14 cellular contexts compared by ENCODE assay signal in genomic region chr22:35102663-35103062, GRCh38. TPM values are rescaled to one million over a fixed set of nuclear protein-coding genes. Genes with fewer than 3 reads are reported as not detected.
DNase-seq lines count a peak whose midpoint lies in the region; ATAC-seq and TF ChIP-seq lines count a peak whose summit lies in the region.
"Had no signal": no experiment of that assay in that cellular context is flagged by ENCODE, and none has a peak within 500 bp of the region (broad histone marks: within the 10 kb centered on the region; RNA-seq: fewer than 3 reads in every experiment).

No MANE protein-coding gene starts in this region.

- no peak for TF ChIP-seq CTCF in Caco-2 (IDR thresholded peaks at IDR 0.05; ENCODE audit: insufficient read depth in 1 of 2, low read depth in 1 of 2, low read length in 1 of 2, severe bottlenecking in 1 of 2, unreplicated experiment in 1 of 2)
- no peak for TF ChIP-seq CTCF in BE2C (IDR thresholded peaks at IDR 0.05; ENCODE audit: low read depth, low read length)
- no peak for TF ChIP-seq CTCF in uterus (IDR thresholded peaks at IDR 0.05)

- H3K36me3 Mint-ChIP-seq in Caco-2 (ENCODE audit: insufficient read depth, unreplicated experiment) = no peaks in the 10 kb centered on the region
- H3K36me3 Mint-ChIP-seq: CD14-positive monocyte, memory B cell had no signal

- TF ChIP-seq POLR2A in uterus (IDR thresholded peaks at IDR 0.05) = no peak

- H3K4me3 ChIP-seq in Caco-2 (ENCODE audit: low read depth, low read length) = no peak overlapping the region
- no peak overlapping the region for H3K4me3 ChIP-seq in BE2C (ENCODE audit: low read depth, low read length)
- no peak overlapping the region for H3K4me3 ChIP-seq in uterus

- H3K4me3 Mint-ChIP-seq in Caco-2 (ENCODE audit: unreplicated experiment) = no peak overlapping the region
- H3K4me3 Mint-ChIP-seq: CD14-positive monocyte, memory B cell had no signal

- no peak overlapping the region for H3K27ac Mint-ChIP-seq in Caco-2 (ENCODE audit: unreplicated experiment)
- H3K27ac Mint-ChIP-seq: CD14-positive monocyte, memory B cell had no signal

- H3K27me3 Mint-ChIP-seq in Caco-2 (ENCODE audit: insufficient read depth, unreplicated experiment) = peaks cover under 1% of the 10 kb centered on the region

- H3K4me1 ChIP-seq in Caco-2 = no peaks in the 10 kb centered on the region
- H3K4me1 ChIP-seq in BE2C = no peaks in the 10 kb centered on the region
- no peaks in the 10 kb centered on the region for H3K4me1 ChIP-seq in uterus

- intact Hi-C loops in Caco-2 (cut with micrococcal nuclease; ENCODE audit: unreplicated experiment) = no loop called here
- intact Hi-C loops in uterus (cut with DNase I; ENCODE audit: low total_unique reads) = no loop called here

- POLR2A ChIA-PET in Caco-2 (lab: Charles Lee) = no interaction called here

- H3K9me3 ChIP-seq in Caco-2 (no peaks in the 10 kb centered on the region), BE2C (no peaks in the 10 kb centered on the region), uterus (no peaks in the 10 kb centered on the region)

- CTCF ChIA-PET in Caco-2 (lab: Charles Lee) = interaction anchor here (0.5 kb wide), 1 partner anchor 50 kb away, joined by 5 read pairs; no protein-coding TSS in a partner anchor

- H3K4me1 Mint-ChIP-seq in Caco-2 (ENCODE audit: low read depth, unreplicated experiment) = peaks cover 6% of the 10 kb centered on the region
- H3K4me1 Mint-ChIP-seq: CD14-positive monocyte, memory B cell had no signal

- peak; percentile 16 to 49 for DNase-seq in Caco-2
- peak; percentile 20 for DNase-seq in RPMI8226
- DNase-seq in iPS-NIHi11 (ENCODE audit: low spot score) = peak; percentile 73
- no peak for DNase-seq in BE2C
- DNase-seq in uterus = no peak
- DNase-seq in activated gamma-delta T cell (lab: John Stamatoyannopoulos, UW) = no peak
- DNase-seq: activated T-cell treated with anti-CD3 and anti-CD28 coated beads, Interleukin-2, amount 50 U/mL, for 1 hour; effector CD8-positive, alpha-beta T cell; stimulated activated CD4-positive, alpha-beta T cell treated with anti-CD3 and anti-CD28 coated beads, Interleukin-1b, Interleukin-23, amount 100 ng/mL, for 48 hours had no signal

- H3K9me3 Mint-ChIP-seq in Caco-2 (ENCODE audit: unreplicated experiment) = peaks cover 17% of the 10 kb centered on the region

- no TSS peak for BruUV-seq in Caco-2 (replicated peaks; lab: Mats Ljungman, UMichigan)

- H3K36me3 ChIP-seq in Caco-2 (ENCODE audit: control insufficient read depth, insufficient read depth, low read length) (no peaks in the 10 kb centered on the region), BE2C (no peaks in the 10 kb centered on the region), uterus (no peaks in the 10 kb centered on the region)

- H3K27me3 ChIP-seq in Caco-2 (replicated peaks; ENCODE audit: control insufficient read depth, insufficient read depth, low read length) (no peaks in the 10 kb centered on the region), BE2C (no peaks in the 10 kb centered on the region), uterus (no peaks in the 10 kb centered on the region)

- ATAC-seq in HG02885 (IDR thresholded peaks at IDR 0.05; ENCODE audit: poor library complexity, unreplicated experiment) (peak; percentile 37), GM21423 (IDR thresholded peaks at IDR 0.05; ENCODE audit: unreplicated experiment) (no peak)

- H3K27ac ChIP-seq in uterus = no peak overlapping the region

RNA-seq across cellular contexts. Expression of gene ISX, which starts 36.7 kb away (rescaled TPM):
- 4.7 and 5.6 TPM in 2 replicates for total RNA-seq in Caco-2 (2022)
- not detected for polyA plus RNA-seq in BE2C (2012; ENCODE audit: insufficient read depth, insufficient read length, low read depth)
- total RNA-seq in uterus = under 1 TPM in 1 of 4 donors, not detected in 3; under 0.01 TPM
- total RNA-seq: SK-MEL-5 had no signal
- polyA plus RNA-seq: CD14-positive monocyte had no signal

Comparison
In these comparisons a context has a peak if more than half of its experiments do, and no peak if none do; other contexts are left out.
1. DNase-seq: peak in Caco-2 (2 of 2), RPMI8226 (single experiment) and iPS-NIHi11 (single experiment); none in BE2C (single experiment), uterus (0 of 2) and activated gamma-delta T cell (single experiment).